In the genomic region with DNA sequence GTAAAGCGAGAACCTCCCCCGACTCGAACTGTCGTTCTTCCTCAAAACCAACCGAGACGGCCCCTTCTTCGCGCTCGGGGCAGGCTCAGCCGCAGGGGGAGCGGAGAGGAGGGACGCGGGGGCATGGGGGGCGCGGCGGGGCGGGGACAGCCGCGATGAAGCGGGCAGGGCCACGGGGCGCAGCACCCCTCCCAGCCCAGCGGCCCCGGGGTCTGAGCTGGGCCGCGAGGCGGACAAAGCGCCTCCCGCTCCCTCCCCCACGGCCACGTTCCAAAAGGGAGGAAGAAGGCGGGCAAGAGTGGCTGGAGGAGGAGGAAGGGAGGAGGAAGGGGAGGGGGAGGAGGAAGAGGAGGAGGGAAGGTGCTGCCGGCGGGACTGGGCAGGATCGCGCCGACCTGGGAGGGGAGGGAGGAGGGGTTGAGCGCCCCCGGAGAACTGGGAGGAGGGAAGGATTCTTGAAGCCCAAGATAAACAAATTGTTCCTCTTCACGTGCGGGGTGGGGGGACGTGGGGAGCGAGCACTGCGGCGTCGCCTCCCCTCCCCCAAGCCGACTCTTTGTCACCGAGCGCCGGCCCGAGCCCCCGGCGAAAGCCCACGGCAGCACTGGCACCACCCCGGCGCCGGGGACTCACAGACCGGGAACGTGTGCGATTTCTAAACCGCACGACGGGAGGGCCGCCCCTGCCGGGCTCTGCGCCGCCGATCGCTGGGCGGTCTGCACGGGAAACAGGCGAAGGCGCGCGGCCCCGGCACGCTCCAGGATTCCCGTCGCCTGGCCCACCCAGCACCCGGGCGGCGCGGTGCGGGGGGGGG, we compare ENCODE assay signal across 1 cellular context.
TF ChIP-seq lines count a peak whose summit lies in the region.

No MANE protein-coding gene starts in this region.

TF ChIP-seq in K562, 482 proteins besides CTCF, POLR2A, EP300 and RAD21 (continued from another document and continues in another):
- TF ChIP-seq, protein P1, sequence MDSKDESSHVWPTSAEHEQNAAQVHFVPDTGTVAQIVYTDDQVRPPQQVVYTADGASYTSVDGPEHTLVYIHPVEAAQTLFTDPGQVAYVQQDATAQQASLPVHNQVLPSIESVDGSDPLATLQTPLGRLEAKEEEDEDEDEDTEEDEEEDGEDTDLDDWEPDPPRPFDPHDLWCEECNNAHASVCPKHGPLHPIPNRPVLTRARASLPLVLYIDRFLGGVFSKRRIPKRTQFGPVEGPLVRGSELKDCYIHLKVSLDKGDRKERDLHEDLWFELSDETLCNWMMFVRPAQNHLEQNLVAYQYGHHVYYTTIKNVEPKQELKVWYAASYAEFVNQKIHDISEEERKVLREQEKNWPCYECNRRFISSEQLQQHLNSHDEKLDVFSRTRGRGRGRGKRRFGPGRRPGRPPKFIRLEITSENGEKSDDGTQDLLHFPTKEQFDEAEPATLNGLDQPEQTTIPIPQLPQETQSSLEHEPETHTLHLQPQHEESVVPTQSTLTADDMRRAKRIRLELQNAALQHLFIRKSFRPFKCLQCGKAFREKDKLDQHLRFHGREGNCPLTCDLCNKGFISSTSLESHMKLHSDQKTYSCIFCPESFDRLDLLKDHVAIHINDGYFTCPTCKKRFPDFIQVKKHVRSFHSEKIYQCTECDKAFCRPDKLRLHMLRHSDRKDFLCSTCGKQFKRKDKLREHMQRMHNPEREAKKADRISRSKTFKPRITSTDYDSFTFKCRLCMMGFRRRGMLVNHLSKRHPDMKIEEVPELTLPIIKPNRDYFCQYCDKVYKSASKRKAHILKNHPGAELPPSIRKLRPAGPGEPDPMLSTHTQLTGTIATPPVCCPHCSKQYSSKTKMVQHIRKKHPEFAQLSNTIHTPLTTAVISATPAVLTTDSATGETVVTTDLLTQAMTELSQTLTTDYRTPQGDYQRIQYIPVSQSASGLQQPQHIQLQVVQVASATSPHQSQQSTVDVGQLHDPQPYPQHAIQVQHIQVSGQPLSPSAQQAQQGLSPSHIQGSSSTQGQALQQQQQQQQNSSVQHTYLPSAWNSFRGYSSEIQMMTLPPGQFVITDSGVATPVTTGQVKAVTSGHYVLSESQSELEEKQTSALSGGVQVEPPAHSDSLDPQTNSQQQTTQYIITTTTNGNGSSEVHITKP (IDR thresholded peaks at IDR 0.05; ENCODE audit: partially characterized antibody): no peak
- TF ChIP-seq, protein P2, sequence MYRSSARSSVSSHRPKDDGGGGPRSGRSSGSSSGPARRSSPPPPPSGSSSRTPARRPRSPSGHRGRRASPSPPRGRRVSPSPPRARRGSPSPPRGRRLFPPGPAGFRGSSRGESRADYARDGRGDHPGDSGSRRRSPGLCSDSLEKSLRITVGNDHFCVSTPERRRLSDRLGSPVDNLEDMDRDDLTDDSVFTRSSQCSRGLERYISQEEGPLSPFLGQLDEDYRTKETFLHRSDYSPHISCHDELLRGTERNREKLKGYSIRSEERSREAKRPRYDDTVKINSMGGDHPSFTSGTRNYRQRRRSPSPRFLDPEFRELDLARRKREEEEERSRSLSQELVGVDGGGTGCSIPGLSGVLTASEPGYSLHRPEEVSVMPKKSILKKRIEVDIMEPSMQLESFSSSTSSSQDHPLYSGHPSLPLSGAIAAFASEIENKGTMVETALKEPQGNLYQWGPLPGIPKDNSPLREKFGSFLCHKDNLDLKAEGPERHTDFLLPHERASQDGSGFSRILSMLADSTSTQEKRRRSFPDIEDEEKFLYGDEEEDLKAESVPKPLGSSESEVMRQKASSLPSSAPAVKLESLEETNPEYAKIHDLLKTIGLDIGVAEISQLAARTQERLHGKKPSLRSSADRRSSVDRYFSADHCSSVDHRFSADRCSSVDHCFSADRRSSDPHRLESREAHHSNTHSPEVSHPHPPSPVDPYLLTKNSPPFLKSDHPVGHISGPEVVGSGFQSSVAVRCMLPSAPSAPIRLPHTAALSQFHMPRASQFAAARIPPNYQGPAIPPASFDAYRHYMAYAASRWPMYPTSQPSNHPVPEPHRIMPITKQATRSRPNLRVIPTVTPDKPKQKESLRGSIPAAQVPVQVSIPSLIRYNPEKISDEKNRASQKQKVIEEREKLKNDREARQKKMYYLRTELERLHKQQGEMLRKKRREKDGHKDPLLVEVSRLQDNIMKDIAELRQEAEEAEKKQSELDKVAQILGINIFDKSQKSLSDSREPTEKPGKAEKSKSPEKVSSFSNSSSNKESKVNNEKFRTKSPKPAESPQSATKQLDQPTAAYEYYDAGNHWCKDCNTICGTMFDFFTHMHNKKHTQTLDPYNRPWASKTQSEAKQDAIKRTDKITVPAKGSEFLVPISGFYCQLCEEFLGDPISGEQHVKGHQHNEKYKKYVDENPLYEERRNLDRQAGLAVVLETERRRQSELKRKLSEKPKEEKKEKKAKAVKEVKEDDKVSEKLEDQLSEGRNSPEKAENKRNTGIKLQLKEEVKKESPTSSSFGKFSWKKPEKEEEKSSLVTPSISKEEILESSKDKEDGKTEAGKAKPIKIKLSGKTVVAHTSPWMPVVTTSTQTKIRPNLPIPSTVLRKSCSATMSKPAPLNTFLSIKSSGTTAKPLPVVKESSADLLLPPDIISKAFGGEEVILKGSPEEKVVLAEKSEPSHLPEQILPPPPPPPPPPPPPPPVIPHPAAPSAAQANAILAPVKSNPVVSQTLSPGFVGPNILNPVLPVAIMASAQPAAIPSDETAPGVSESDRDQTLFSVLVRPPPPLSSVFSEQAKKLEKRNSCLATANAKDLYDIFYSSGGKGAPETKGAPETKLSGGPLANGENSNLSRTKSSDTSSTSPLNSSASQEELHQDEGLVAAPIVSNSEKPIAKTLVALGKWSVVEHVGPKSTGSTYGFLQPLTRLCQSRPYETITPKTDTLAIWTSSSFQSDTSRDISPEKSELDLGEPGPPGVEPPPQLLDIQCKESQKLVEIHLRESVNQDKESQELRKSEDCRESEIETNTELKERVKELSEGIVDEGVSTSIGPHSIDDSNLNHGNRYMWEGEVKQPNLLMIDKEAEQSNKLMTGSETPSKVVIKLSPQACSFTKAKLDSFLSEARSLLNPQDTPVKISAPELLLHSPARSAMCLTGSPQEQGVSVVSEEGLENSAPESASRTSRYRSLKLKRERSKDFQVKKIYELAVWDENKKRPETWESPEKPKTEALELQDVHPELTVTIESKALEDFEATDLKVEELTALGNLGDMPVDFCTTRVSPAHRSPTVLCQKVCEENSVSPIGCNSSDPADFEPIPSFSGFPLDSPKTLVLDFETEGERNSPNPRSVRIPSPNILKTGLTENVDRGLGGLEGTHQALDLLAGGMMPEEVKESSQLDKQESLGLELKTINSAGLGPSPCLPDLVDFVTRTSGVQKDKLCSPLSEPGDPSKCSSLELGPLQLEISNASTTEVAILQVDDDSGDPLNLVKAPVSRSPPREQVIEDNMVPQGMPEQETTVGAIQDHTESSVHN (IDR thresholded peaks at IDR 0.05; ENCODE audit: borderline replicate concordance in 1 of 2, low read depth in 1 of 2): no peak
- TF ChIP-seq XRCC5 (IDR thresholded peaks at IDR 0.05; ENCODE audit: low read depth, low read length): no peak
- no peak for TF ChIP-seq NEUROD1 (IDR thresholded peaks at IDR 0.05; ENCODE audit: borderline replicate concordance, low read depth, low read length, partially characterized antibody)
- TF ChIP-seq ZNF830 (CRISPR knock-in tag; IDR thresholded peaks at IDR 0.05): no peak
- TF ChIP-seq, protein P3, sequence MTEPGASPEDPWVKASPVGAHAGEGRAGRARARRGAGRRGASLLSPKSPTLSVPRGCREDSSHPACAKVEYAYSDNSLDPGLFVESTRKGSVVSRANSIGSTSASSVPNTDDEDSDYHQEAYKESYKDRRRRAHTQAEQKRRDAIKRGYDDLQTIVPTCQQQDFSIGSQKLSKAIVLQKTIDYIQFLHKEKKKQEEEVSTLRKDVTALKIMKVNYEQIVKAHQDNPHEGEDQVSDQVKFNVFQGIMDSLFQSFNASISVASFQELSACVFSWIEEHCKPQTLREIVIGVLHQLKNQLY (CRISPR knock-in tag; conservative IDR thresholded peaks at IDR 0.05): no peak
- TF ChIP-seq FOXA1 (IDR thresholded peaks at IDR 0.05; ENCODE audit: borderline replicate concordance): no peak
- TF ChIP-seq ZNF431 (CRISPR knock-in tag; IDR thresholded peaks at IDR 0.05): no peak
- no peak for TF ChIP-seq TEAD1 (CRISPR knock-in tag; IDR thresholded peaks at IDR 0.05)
- peak; percentile 37; the same call in 1 of the 2 replicates for TF ChIP-seq ETV1 (tag; conservative IDR thresholded peaks at IDR 0.05; ENCODE audit: low read depth)
- TF ChIP-seq ZNF239 (CRISPR knock-in tag; IDR thresholded peaks at IDR 0.05): no peak
- TF ChIP-seq, protein P4, sequence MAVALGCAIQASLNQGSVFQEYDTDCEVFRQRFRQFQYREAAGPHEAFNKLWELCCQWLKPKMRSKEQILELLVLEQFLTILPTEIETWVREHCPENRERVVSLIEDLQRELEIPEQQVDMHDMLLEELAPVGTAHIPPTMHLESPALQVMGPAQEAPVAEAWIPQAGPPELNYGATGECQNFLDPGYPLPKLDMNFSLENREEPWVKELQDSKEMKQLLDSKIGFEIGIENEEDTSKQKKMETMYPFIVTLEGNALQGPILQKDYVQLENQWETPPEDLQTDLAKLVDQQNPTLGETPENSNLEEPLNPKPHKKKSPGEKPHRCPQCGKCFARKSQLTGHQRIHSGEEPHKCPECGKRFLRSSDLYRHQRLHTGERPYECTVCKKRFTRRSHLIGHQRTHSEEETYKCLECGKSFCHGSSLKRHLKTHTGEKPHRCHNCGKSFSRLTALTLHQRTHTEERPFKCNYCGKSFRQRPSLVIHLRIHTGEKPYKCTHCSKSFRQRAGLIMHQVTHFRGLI (CRISPR knock-in tag; IDR thresholded peaks at IDR 0.05): no peak
- TF ChIP-seq MTA3 (IDR thresholded peaks at IDR 0.05; ENCODE audit: borderline replicate concordance): no peak
- no peak for TF ChIP-seq FOXK2 (conservative IDR thresholded peaks at IDR 0.05 in 1 of 2, IDR thresholded peaks at IDR 0.05 in 1 of 2; ENCODE audit: low read depth in 2 of 2)
- TF ChIP-seq ZBTB8A (IDR thresholded peaks at IDR 0.05; ENCODE audit: partially characterized antibody): no peak
- TF ChIP-seq, protein P5, sequence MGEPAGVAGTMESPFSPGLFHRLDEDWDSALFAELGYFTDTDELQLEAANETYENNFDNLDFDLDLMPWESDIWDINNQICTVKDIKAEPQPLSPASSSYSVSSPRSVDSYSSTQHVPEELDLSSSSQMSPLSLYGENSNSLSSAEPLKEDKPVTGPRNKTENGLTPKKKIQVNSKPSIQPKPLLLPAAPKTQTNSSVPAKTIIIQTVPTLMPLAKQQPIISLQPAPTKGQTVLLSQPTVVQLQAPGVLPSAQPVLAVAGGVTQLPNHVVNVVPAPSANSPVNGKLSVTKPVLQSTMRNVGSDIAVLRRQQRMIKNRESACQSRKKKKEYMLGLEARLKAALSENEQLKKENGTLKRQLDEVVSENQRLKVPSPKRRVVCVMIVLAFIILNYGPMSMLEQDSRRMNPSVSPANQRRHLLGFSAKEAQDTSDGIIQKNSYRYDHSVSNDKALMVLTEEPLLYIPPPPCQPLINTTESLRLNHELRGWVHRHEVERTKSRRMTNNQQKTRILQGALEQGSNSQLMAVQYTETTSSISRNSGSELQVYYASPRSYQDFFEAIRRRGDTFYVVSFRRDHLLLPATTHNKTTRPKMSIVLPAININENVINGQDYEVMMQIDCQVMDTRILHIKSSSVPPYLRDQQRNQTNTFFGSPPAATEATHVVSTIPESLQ (CRISPR knock-in tag; IDR thresholded peaks at IDR 0.05): 0 out of 2 replicates have a peak, but pooled peaks have one; percentile 44
- no peak for TF ChIP-seq HMG20B (CRISPR knock-in tag; IDR thresholded peaks at IDR 0.05)
- TF ChIP-seq ZNF23 (CRISPR knock-in tag; IDR thresholded peaks at IDR 0.05): no peak
- peak; percentile 37 for TF ChIP-seq HMGN3 (IDR thresholded peaks at IDR 0.05; ENCODE audit: borderline replicate concordance, extremely low read depth, insufficient read length, low read depth, low read length)
- TF ChIP-seq, protein P6, sequence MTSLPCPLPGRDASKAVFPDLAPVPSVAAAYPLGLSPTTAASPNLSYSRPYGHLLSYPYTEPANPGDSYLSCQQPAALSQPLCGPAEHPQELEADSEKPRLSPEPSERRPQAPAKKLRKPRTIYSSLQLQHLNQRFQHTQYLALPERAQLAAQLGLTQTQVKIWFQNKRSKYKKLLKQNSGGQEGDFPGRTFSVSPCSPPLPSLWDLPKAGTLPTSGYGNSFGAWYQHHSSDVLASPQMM (CRISPR knock-in tag; IDR thresholded peaks at IDR 0.05): no peak
- 0 out of 2 replicates have a peak, but pooled peaks have one; percentile 58 for TF ChIP-seq SMAD4 (CRISPR knock-in tag; conservative IDR thresholded peaks at IDR 0.05)
- TF ChIP-seq CEBPB (tag; IDR thresholded peaks at IDR 0.05): no peak
- TF ChIP-seq, protein P7, sequence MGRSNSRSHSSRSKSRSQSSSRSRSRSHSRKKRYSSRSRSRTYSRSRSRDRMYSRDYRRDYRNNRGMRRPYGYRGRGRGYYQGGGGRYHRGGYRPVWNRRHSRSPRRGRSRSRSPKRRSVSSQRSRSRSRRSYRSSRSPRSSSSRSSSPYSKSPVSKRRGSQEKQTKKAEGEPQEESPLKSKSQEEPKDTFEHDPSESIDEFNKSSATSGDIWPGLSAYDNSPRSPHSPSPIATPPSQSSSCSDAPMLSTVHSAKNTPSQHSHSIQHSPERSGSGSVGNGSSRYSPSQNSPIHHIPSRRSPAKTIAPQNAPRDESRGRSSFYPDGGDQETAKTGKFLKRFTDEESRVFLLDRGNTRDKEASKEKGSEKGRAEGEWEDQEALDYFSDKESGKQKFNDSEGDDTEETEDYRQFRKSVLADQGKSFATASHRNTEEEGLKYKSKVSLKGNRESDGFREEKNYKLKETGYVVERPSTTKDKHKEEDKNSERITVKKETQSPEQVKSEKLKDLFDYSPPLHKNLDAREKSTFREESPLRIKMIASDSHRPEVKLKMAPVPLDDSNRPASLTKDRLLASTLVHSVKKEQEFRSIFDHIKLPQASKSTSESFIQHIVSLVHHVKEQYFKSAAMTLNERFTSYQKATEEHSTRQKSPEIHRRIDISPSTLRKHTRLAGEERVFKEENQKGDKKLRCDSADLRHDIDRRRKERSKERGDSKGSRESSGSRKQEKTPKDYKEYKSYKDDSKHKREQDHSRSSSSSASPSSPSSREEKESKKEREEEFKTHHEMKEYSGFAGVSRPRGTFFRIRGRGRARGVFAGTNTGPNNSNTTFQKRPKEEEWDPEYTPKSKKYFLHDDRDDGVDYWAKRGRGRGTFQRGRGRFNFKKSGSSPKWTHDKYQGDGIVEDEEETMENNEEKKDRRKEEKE (IDR thresholded peaks at IDR 0.05; ENCODE audit: borderline replicate concordance in 1 of 2, control insufficient read depth in 1 of 2, low read depth in 2 of 2, low read length in 1 of 2): no peak
- TF ChIP-seq TOE1 (IDR thresholded peaks at IDR 0.05; ENCODE audit: borderline replicate concordance): no peak
- TF ChIP-seq TOE1 (CRISPR knock-in tag; IDR thresholded peaks at IDR 0.05; ENCODE audit: borderline replicate concordance, low read depth): no peak
